7 cellular contexts compared by ENCODE assay signal in the genomic region with DNA sequence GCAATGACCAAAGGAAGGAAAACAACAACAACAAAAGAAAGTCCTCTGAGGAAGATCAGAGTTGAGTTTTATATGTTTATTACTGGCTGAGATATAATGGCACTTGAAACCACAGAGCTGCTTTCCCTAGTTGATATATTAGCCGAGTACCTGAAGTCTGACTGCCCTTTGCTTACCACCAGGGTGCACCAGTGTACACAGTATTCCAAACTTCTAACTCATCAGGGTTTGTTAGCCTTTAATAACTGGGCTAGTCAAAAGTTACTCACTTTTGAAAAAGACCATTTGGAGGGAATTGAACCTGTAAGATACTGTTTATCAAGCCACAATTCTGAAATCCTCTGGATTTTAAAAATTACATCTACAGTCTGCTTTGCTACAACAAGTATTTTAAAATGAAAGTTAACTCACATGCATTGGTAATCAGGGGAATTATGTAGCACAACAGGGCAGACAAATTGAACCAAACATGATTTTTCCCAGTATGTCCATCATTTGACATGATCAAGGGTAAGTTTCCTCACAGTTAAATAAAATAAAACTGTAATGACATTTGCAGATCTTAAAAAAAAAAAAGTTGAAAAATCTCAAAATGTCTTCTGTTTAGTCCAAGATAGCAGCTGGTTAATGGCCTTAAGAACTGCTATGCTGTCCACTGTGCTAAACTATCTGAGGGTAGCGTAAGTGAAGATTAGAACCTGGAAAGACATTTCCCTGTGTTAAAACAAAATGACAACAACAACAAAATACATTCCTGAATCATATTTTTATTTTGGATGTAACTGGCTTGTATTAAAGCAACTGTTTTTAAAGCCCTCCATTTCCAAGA.
A peak's percentile ranks its signal among the peaks of the same experiment; 100 is the strongest.
DNase-seq lines count a peak whose midpoint lies in the region; ATAC-seq and TF ChIP-seq lines count a peak whose summit lies in the region.

No MANE protein-coding gene starts in this region.

- DNase-seq in T1000 (lab: John Stamatoyannopoulos, UW): peak; percentile 27
- peak in 39 of 42 donors; percentile 4 to 84 (median 60) for DNase-seq in head of caudate nucleus
- DNase-seq in putamen (ENCODE audit: low spot score): peak; percentile 63
- DNase-seq in NCI-H2029 treated with DMSO at 0.1 percent for 48 hours (lab: John Stamatoyannopoulos, UW): no peak

- intact Hi-C loops in head of caudate nucleus (cut with DNase I): loop anchor here (10.0 kb wide), 2 partner anchors 54 to 244 kb away; a partner anchor contains a TSS

- ATAC-seq in GM21786 (IDR thresholded peaks at IDR 0.05; ENCODE audit: unreplicated experiment): peak; percentile 87

- TF ChIP-seq CTCF in GM12873 (IDR thresholded peaks at IDR 0.05; ENCODE audit: insufficient read depth, low read depth, low read length, missing control alignments) (peak; percentile 68), LNCAP (IDR thresholded peaks at IDR 0.05) (peak; percentile 80)
